ENCODE assay signal across 1 cellular context in genomic region chr12:31715283-31715825, GRCh38.
TF ChIP-seq lines count a peak whose summit lies in the region.

No MANE protein-coding gene starts in this region.

TF ChIP-seq in K562, 482 proteins besides CTCF, POLR2A, EP300 and RAD21 (continued from another document and continues in another):
- TF ChIP-seq RREB1 (CRISPR knock-in tag; IDR thresholded peaks at IDR 0.05), result no peak
- no peak for TF ChIP-seq ZNF224 (CRISPR knock-in tag; IDR thresholded peaks at IDR 0.05)
- peak; percentile 48; the same call in 1 of the 2 replicates for TF ChIP-seq POLR2AphosphoS2 (IDR thresholded peaks at IDR 0.05; ENCODE audit: low read length)
- TF ChIP-seq, protein P1, sequence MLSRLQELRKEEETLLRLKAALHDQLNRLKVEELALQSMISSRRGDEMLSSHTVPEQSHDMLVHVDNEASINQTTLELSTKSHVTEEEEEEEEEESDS (CRISPR knock-in tag; IDR thresholded peaks at IDR 0.05), result no peak
- peak; percentile 78 for TF ChIP-seq GTF2E2 (tag; IDR thresholded peaks at IDR 0.05)
- no peak for TF ChIP-seq GABPB2 (CRISPR knock-in tag; conservative IDR thresholded peaks at IDR 0.05)
- no peak for TF ChIP-seq CBX2 (IDR thresholded peaks at IDR 0.05; ENCODE audit: insufficient read depth, low read length, poor library complexity, severe bottlenecking)
- TF ChIP-seq, protein P2, sequence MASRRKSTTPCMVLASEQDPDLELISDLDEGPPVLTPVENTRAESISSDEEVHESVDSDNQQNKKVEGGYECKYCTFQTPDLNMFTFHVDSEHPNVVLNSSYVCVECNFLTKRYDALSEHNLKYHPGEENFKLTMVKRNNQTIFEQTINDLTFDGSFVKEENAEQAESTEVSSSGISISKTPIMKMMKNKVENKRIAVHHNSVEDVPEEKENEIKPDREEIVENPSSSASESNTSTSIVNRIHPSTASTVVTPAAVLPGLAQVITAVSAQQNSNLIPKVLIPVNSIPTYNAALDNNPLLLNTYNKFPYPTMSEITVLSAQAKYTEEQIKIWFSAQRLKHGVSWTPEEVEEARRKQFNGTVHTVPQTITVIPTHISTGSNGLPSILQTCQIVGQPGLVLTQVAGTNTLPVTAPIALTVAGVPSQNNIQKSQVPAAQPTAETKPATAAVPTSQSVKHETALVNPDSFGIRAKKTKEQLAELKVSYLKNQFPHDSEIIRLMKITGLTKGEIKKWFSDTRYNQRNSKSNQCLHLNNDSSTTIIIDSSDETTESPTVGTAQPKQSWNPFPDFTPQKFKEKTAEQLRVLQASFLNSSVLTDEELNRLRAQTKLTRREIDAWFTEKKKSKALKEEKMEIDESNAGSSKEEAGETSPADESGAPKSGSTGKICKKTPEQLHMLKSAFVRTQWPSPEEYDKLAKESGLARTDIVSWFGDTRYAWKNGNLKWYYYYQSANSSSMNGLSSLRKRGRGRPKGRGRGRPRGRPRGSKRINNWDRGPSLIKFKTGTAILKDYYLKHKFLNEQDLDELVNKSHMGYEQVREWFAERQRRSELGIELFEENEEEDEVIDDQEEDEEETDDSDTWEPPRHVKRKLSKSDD (conservative IDR thresholded peaks at IDR 0.05; ENCODE audit: low read length), result no peak
- no peak for TF ChIP-seq ZSCAN32 (CRISPR knock-in tag; IDR thresholded peaks at IDR 0.05)
- TF ChIP-seq, protein P3, sequence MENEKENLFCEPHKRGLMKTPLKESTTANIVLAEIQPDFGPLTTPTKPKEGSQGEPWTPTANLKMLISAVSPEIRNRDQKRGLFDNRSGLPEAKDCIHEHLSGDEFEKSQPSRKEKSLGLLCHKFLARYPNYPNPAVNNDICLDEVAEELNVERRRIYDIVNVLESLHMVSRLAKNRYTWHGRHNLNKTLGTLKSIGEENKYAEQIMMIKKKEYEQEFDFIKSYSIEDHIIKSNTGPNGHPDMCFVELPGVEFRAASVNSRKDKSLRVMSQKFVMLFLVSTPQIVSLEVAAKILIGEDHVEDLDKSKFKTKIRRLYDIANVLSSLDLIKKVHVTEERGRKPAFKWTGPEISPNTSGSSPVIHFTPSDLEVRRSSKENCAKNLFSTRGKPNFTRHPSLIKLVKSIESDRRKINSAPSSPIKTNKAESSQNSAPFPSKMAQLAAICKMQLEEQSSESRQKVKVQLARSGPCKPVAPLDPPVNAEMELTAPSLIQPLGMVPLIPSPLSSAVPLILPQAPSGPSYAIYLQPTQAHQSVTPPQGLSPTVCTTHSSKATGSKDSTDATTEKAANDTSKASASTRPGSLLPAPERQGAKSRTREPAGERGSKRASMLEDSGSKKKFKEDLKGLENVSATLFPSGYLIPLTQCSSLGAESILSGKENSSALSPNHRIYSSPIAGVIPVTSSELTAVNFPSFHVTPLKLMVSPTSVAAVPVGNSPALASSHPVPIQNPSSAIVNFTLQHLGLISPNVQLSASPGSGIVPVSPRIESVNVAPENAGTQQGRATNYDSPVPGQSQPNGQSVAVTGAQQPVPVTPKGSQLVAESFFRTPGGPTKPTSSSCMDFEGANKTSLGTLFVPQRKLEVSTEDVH (IDR thresholded peaks at IDR 0.05; ENCODE audit: low read depth, partially characterized antibody), result no peak
- TF ChIP-seq C11orf30 (IDR thresholded peaks at IDR 0.05; ENCODE audit: low read depth), result no peak
- TF ChIP-seq SMARCC2 (IDR thresholded peaks at IDR 0.05; ENCODE audit: low read depth), result peak; percentile 82
- TF ChIP-seq ZNF217 (CRISPR knock-in tag; IDR thresholded peaks at IDR 0.05), result no peak
- TF ChIP-seq MXI1 (IDR thresholded peaks at IDR 0.05; ENCODE audit: low read depth, low read length), result no peak
- peak; percentile 89 for TF ChIP-seq JUND (IDR thresholded peaks at IDR 0.05; ENCODE audit: borderline replicate concordance, low read depth, low read length)
- peak; percentile 93; the same call in 2 of the 3 replicates for TF ChIP-seq JUND (tag; IDR thresholded peaks at IDR 0.05; ENCODE audit: borderline replicate concordance, low read depth, low read length)
- TF ChIP-seq ZNF395 (CRISPR knock-in tag; IDR thresholded peaks at IDR 0.05), result no peak
- peak; percentile 87 for TF ChIP-seq ELF4 (CRISPR knock-in tag; IDR thresholded peaks at IDR 0.05)
- peak; percentile 98 for TF ChIP-seq BRD9 (IDR thresholded peaks at IDR 0.05; ENCODE audit: low read depth, partially characterized antibody)
- TF ChIP-seq HNRNPH1 (optimal IDR thresholded peaks at IDR 0.05; ENCODE audit: low read depth, low read length), result no peak
- no peak for TF ChIP-seq ELK3 (CRISPR knock-in tag; IDR thresholded peaks at IDR 0.05)
- no peak for TF ChIP-seq SMAD3 (CRISPR knock-in tag; conservative IDR thresholded peaks at IDR 0.05)
- TF ChIP-seq RBM15 (IDR thresholded peaks at IDR 0.05; ENCODE audit: insufficient read depth, low read length), result no peak
- no peak for TF ChIP-seq MCM5 (IDR thresholded peaks at IDR 0.05; ENCODE audit: low read depth)
- TF ChIP-seq CXXC5 (CRISPR knock-in tag; IDR thresholded peaks at IDR 0.05), result peak; percentile 78
- TF ChIP-seq NRF1 (conservative IDR thresholded peaks at IDR 0.05 in 1 of 2, IDR thresholded peaks at IDR 0.05 in 1 of 2), result no peak
- TF ChIP-seq ZNF253 (CRISPR knock-in tag; conservative IDR thresholded peaks at IDR 0.05), result no peak
- no peak for TF ChIP-seq ZBTB5 (IDR thresholded peaks at IDR 0.05)
- TF ChIP-seq ZNF347 (CRISPR knock-in tag; IDR thresholded peaks at IDR 0.05; ENCODE audit: low read depth), result no peak
- TF ChIP-seq BCOR (IDR thresholded peaks at IDR 0.05), result peak; percentile 42; the same call in 1 of the 2 replicates
- TF ChIP-seq GTF2B (IDR thresholded peaks at IDR 0.05; ENCODE audit: extremely low read depth, insufficient read length), result peak; percentile 79
- no peak for TF ChIP-seq HNRNPUL1 (IDR thresholded peaks at IDR 0.05; ENCODE audit: low read length)
- no peak for TF ChIP-seq ZC3H11A (IDR thresholded peaks at IDR 0.05; ENCODE audit: low read depth, low read length)
- peak; percentile 45 to 93 (median 74) for TF ChIP-seq YY1 (IDR thresholded peaks at IDR 0.05; ENCODE audit: borderline replicate concordance in 1 of 3, control insufficient read depth in 1 of 3, extremely low read depth in 1 of 3, insufficient read depth in 3 of 3, insufficient read length in 1 of 3, insufficient replicate concordance in 2 of 3, low read depth in 1 of 3, low read length in 2 of 3)
- TF ChIP-seq NELFE (IDR thresholded peaks at IDR 0.05; ENCODE audit: insufficient read depth, insufficient read length), result no peak
- TF ChIP-seq, protein P4, sequence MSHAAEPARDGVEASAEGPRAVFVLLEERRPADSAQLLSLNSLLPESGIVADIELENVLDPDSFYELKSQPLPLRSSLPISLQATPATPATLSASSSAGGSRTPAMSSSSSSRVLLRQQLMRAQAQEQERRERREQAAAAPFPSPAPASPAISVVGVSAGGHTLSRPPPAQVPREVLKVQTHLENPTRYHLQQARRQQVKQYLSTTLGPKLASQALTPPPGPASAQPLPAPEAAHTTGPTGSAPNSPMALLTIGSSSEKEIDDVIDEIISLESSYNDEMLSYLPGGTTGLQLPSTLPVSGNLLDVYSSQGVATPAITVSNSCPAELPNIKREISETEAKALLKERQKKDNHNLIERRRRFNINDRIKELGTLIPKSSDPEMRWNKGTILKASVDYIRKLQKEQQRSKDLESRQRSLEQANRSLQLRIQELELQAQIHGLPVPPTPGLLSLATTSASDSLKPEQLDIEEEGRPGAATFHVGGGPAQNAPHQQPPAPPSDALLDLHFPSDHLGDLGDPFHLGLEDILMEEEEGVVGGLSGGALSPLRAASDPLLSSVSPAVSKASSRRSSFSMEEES (CRISPR knock-in tag; IDR thresholded peaks at IDR 0.05), result no peak
- TF ChIP-seq, protein P5, sequence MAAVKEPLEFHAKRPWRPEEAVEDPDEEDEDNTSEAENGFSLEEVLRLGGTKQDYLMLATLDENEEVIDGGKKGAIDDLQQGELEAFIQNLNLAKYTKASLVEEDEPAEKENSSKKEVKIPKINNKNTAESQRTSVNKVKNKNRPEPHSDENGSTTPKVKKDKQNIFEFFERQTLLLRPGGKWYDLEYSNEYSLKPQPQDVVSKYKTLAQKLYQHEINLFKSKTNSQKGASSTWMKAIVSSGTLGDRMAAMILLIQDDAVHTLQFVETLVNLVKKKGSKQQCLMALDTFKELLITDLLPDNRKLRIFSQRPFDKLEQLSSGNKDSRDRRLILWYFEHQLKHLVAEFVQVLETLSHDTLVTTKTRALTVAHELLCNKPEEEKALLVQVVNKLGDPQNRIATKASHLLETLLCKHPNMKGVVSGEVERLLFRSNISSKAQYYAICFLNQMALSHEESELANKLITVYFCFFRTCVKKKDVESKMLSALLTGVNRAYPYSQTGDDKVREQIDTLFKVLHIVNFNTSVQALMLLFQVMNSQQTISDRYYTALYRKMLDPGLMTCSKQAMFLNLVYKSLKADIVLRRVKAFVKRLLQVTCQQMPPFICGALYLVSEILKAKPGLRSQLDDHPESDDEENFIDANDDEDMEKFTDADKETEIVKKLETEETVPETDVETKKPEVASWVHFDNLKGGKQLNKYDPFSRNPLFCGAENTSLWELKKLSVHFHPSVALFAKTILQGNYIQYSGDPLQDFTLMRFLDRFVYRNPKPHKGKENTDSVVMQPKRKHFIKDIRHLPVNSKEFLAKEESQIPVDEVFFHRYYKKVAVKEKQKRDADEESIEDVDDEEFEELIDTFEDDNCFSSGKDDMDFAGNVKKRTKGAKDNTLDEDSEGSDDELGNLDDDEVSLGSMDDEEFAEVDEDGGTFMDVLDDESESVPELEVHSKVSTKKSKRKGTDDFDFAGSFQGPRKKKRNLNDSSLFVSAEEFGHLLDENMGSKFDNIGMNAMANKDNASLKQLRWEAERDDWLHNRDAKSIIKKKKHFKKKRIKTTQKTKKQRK (IDR thresholded peaks at IDR 0.05; ENCODE audit: borderline replicate concordance, low read depth, low read length), result no peak
